8 cellular contexts compared by ENCODE assay signal in the genomic region with DNA sequence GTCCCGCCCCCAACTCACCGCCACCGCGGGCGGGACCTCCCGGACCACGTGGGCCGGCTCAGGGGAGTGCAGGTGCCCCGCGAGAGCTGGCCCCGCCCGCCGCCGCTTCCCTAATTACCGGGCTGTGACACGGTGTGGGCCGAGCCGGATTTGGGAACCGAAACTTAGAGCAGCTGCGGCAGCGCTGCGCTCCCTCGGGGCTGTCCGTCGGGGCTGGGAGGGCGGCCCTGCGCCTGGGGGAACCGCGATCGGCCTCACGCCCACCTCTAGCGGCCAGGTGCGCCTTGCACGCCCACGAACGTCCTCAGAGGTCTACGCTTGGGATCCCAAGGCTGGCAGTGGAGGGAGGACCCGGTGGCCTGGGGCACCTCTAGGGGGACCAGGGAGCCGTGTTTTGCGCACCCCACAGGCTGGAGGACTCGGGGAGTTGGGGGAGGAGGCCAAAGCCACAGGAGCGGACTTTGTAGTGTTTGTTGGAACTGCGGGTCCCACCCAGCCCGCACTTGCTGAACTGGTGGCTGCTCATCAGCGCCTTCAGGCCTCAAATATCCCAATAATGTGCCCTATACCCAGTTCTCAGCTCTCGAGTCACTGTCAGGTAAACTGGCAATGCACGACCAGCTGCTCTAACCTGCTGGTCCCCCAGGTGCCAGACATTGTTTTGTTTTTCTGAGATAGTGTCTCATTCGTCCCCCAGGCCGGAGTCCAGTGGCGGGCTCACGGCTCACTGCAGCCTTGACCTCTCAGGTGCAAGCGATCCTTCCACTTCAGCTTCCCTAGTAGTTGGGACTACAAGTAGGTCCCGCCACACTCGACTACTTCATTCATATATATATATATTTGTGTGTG. TPM values are rescaled to one million over a fixed set of nuclear protein-coding genes. Genes with fewer than 3 reads are reported as not detected.
A peak's percentile ranks its signal among the peaks of the same experiment; 100 is the strongest.
DNase-seq lines count a peak whose midpoint lies in the region; ATAC-seq, FAIRE-seq and TF ChIP-seq lines count a peak whose summit lies in the region.

No MANE protein-coding gene starts in this region.

- peak overlapping the region in 1 of 3 experiments; percentile 88 for H3K4me3 ChIP-seq in endothelial cell of umbilical vein (replicated peaks in 1 of 3; ENCODE audit: insufficient read depth in 1 of 3, low read depth in 1 of 3, low read length in 3 of 3)
- H3K4me3 ChIP-seq in naive thymus-derived CD4-positive, alpha-beta T cell (ENCODE audit: low read length) = peak overlapping the region; percentile 74

- H3K9me3 Mint-ChIP-seq in naive thymus-derived CD4-positive, alpha-beta T cell = no peaks in the 10 kb centered on the region
- H3K9me3 Mint-ChIP-seq in stimulated activated memory B cell treated with anti-CD40 and anti-IgM and Interleukin-4, amounts not matched to agents 10 μg/mL and 1 μg/mL and 100 μg/mL, for 72 hours = no peaks in the 10 kb centered on the region

- peak; percentile 18 for FAIRE-seq in endothelial cell of umbilical vein (lab: Jason Lieb, UNC)

- peak overlapping the region; percentile 17 for H3K4me2 ChIP-seq in endothelial cell of umbilical vein (ENCODE audit: insufficient read depth, low read length)

- intact Hi-C loops in endothelial cell of umbilical vein (cut with micrococcal nuclease) = no loop called here
- intact Hi-C loops in naive thymus-derived CD4-positive, alpha-beta T cell (cut with micrococcal nuclease) = loop anchor here in 1 of 2 donors (2.0 to 5.0 kb wide), 3 partner anchors 18 to 748 kb away; a partner anchor contains a TSS

- peaks cover 38% of the 10 kb centered on the region for H3K79me2 ChIP-seq in endothelial cell of umbilical vein (ENCODE audit: control insufficient read depth, insufficient read depth, low read length)

- no TSS peak for BruUV-seq in endothelial cell of umbilical vein (replicated peaks; lab: Mats Ljungman, UMichigan)

- TF ChIP-seq POLR2A in endothelial cell of umbilical vein (IDR thresholded peaks at IDR 0.05; ENCODE audit: low read depth, low read length) = no peak

- no peaks in the 10 kb centered on the region for H3K9me1 ChIP-seq in endothelial cell of umbilical vein (replicated peaks; ENCODE audit: control insufficient read depth, extremely low read depth, insufficient read depth, low read length)

- H3K9me3 ChIP-seq in endothelial cell of umbilical vein (replicated peaks; ENCODE audit: control insufficient read depth, insufficient read depth, low read length) = no peaks in the 10 kb centered on the region
- no peaks in the 10 kb centered on the region for H3K9me3 ChIP-seq in naive thymus-derived CD4-positive, alpha-beta T cell (ENCODE audit: control insufficient read depth in 2 of 3, low read length in 3 of 3)

- H3K4me3 Mint-ChIP-seq in naive thymus-derived CD4-positive, alpha-beta T cell = peak overlapping the region; percentile 84 to 92 (median 88)
- H3K4me3 Mint-ChIP-seq in stimulated activated memory B cell treated with anti-CD40 and anti-IgM and Interleukin-4, amounts not matched to agents 10 μg/mL and 1 μg/mL and 100 μg/mL, for 72 hours = peak overlapping the region; percentile 72

- H2AFZ ChIP-seq in endothelial cell of umbilical vein (ENCODE audit: low read depth, low read length) = no peak overlapping the region

- H3K27ac ChIP-seq in endothelial cell of umbilical vein (ENCODE audit: insufficient read depth, low read depth, low read length) = no peak overlapping the region
- H3K27ac ChIP-seq in naive thymus-derived CD4-positive, alpha-beta T cell (ENCODE audit: low read depth, low read length) = peak overlapping the region; percentile 81

- peaks cover 20% of the 10 kb centered on the region for H3K4me1 ChIP-seq in endothelial cell of umbilical vein (ENCODE audit: control insufficient read depth, extremely low read depth, insufficient read depth, low read length)
- peaks cover 52 to 65% of the 10 kb centered on the region in 2 donors for H3K4me1 ChIP-seq in naive thymus-derived CD4-positive, alpha-beta T cell (ENCODE audit: control insufficient read depth in 2 of 2, insufficient read depth in 2 of 2, low read length in 2 of 2)

- peak; percentile 58 for DNase-seq in AG08396 (ENCODE audit: low spot score)
- DNase-seq in NCI-H345 (lab: John Stamatoyannopoulos, UW) = peak; percentile 72
- DNase-seq in activated CD8-positive, alpha-beta memory T cell treated with anti-CD3 and anti-CD28 coated beads for 24 hours = peak; percentile 89
- no peak for DNase-seq in endothelial cell of umbilical vein (ENCODE audit: low read depth, low spot score)
- peak; percentile 59 to 86 (median 63) for DNase-seq in naive thymus-derived CD4-positive, alpha-beta T cell

- H3K36me3 Mint-ChIP-seq in naive thymus-derived CD4-positive, alpha-beta T cell = peaks cover 0 to 6% (median 0%) of the 10 kb centered on the region in 5 donors
- H3K36me3 Mint-ChIP-seq in stimulated activated memory B cell treated with anti-CD40 and anti-IgM and Interleukin-4, amounts not matched to agents 10 μg/mL and 1 μg/mL and 100 μg/mL, for 72 hours = no peaks in the 10 kb centered on the region

- POLR2A ChIA-PET in endothelial cell of umbilical vein (lab: Charles Lee) = no interaction called here
- POLR2A ChIA-PET in naive thymus-derived CD4-positive, alpha-beta T cell (lab: Charles Lee) = interaction anchor here (0.6 to 2.2 kb wide), 10 partner anchors 10 to 416 kb away, joined by 3 to 10 read pairs (median 4); a partner anchor contains a TSS

- no peak overlapping the region for H3K9ac ChIP-seq in endothelial cell of umbilical vein (replicated peaks; ENCODE audit: extremely low read depth, insufficient read depth, low read length)

- ATAC-seq in GM18520 (IDR thresholded peaks at IDR 0.05; ENCODE audit: unreplicated experiment) (peak; percentile 59), HG03045 (IDR thresholded peaks at IDR 0.05; ENCODE audit: unreplicated experiment) (peak; percentile 65)
- ATAC-seq in naive thymus-derived CD4-positive, alpha-beta T cell = peak; percentile 75
- ATAC-seq in stimulated activated memory B cell treated with anti-CD40 and anti-IgM and Interleukin-4, amounts not matched to agents 10 μg/mL and 1 μg/mL and 100 μg/mL, for 72 hours = peak; percentile 88

- no peaks in the 10 kb centered on the region for H4K20me1 ChIP-seq in endothelial cell of umbilical vein (replicated peaks; ENCODE audit: control insufficient read depth, extremely low read depth, insufficient read depth, low read length)

- H3K27ac Mint-ChIP-seq in naive thymus-derived CD4-positive, alpha-beta T cell = peak overlapping the region; percentile 89 to 97 (median 95)
- H3K27ac Mint-ChIP-seq in stimulated activated memory B cell treated with anti-CD40 and anti-IgM and Interleukin-4, amounts not matched to agents 10 μg/mL and 1 μg/mL and 100 μg/mL, for 72 hours = peak overlapping the region; percentile 95

- no peaks in the 10 kb centered on the region for H3K27me3 Mint-ChIP-seq in naive thymus-derived CD4-positive, alpha-beta T cell
- H3K27me3 Mint-ChIP-seq in stimulated activated memory B cell treated with anti-CD40 and anti-IgM and Interleukin-4, amounts not matched to agents 10 μg/mL and 1 μg/mL and 100 μg/mL, for 72 hours = no peaks in the 10 kb centered on the region

- H3K27me3 ChIP-seq in endothelial cell of umbilical vein (ENCODE audit: control insufficient read depth in 2 of 2, insufficient read depth in 2 of 2, low read length in 2 of 2) = no peaks in the 10 kb centered on the region
- H3K27me3 ChIP-seq in naive thymus-derived CD4-positive, alpha-beta T cell (ENCODE audit: control insufficient read depth in 2 of 2, insufficient read depth in 2 of 2, low read length in 2 of 2) = no peaks in the 10 kb centered on the region

- dilution Hi-C loops in endothelial cell of umbilical vein (cut with MboI; ENCODE audit: extremely low pct_ligation_motif_present, low sequenced_read_pairs) = no loop called here

- no peaks in the 10 kb centered on the region for H3K36me3 ChIP-seq in endothelial cell of umbilical vein (ENCODE audit: control insufficient read depth in 2 of 2, extremely low read depth in 1 of 2, insufficient read depth in 2 of 2, low read length in 2 of 2)
- no peaks in the 10 kb centered on the region for H3K36me3 ChIP-seq in naive thymus-derived CD4-positive, alpha-beta T cell (ENCODE audit: control insufficient read depth in 2 of 3, insufficient read depth in 3 of 3, low read length in 3 of 3)

- peak; percentile 4 to 24 for TF ChIP-seq CTCF in endothelial cell of umbilical vein (IDR thresholded peaks at IDR 0.05; ENCODE audit: extremely low read depth in 1 of 2, insufficient read depth in 1 of 2, low read depth in 1 of 2, low read length in 2 of 2)

- peaks cover 54 to 68% (median 65%) of the 10 kb centered on the region in 7 donors for H3K4me1 Mint-ChIP-seq in naive thymus-derived CD4-positive, alpha-beta T cell
- H3K4me1 Mint-ChIP-seq in stimulated activated memory B cell treated with anti-CD40 and anti-IgM and Interleukin-4, amounts not matched to agents 10 μg/mL and 1 μg/mL and 100 μg/mL, for 72 hours = peaks cover 76% of the 10 kb centered on the region

- CTCF ChIA-PET in endothelial cell of umbilical vein (lab: Charles Lee) = interaction anchor here (1.8 kb wide), 1 partner anchor 129 kb away, joined by 5 read pairs; no protein-coding TSS in a partner anchor
- CTCF ChIA-PET in naive thymus-derived CD4-positive, alpha-beta T cell (lab: Charles Lee) = interaction anchor here (1.4 to 2.4 kb wide), 3 partner anchors 31 to 130 kb away, joined by 3 to 8 read pairs (median 6); no protein-coding TSS in a partner anchor

RNA-seq across cellular contexts. Expression of a gene that starts 0.8 kb away (rescaled TPM):
- 76.1 and 88.8 TPM in 2 replicates for total RNA-seq in endothelial cell of umbilical vein
- 68.5 and 73.6 TPM in 2 replicates for polyA plus RNA-seq in endothelial cell of umbilical vein
- polyA plus RNA-seq in endothelial cell of umbilical vein (2011; cell fraction: cytosol; rRNA removed) = 58.8 and 63.2 TPM in 2 replicates
- 178 and 182 TPM in 2 replicates for polyA plus RNA-seq in endothelial cell of umbilical vein (2011; cell fraction: nucleus; rRNA removed)
- polyA plus RNA-seq in endothelial cell of umbilical vein (2012) = 41.1 and 47.0 TPM in 2 replicates
- 40.6 and 59.4 TPM in 2 replicates for polyA minus RNA-seq in endothelial cell of umbilical vein
- polyA minus RNA-seq in endothelial cell of umbilical vein (2011; cell fraction: cytosol; rRNA and poly(A)+ RNA removed) = 37.3 TPM
- 20.5 and 33.4 TPM in 2 replicates for polyA minus RNA-seq in endothelial cell of umbilical vein (2011; cell fraction: nucleus; rRNA and poly(A)+ RNA removed)
- 100 to 1,000 TPM in 1 of 5 experiments, 10 to 100 TPM in 4; 45.2 to 115 (median 50.3) TPM for total RNA-seq in naive thymus-derived CD4-positive, alpha-beta T cell
- polyA plus RNA-seq in naive thymus-derived CD4-positive, alpha-beta T cell = 10 to 100 TPM; 14.7 to 24.0 TPM

RNA-seq across cellular contexts. Expression of a gene that starts 54.9 kb away (rescaled TPM):
- 50.4 and 53.6 TPM in 2 replicates for total RNA-seq in endothelial cell of umbilical vein
- 30.7 and 33.5 TPM in 2 replicates for polyA plus RNA-seq in endothelial cell of umbilical vein
- polyA plus RNA-seq in endothelial cell of umbilical vein (2011; cell fraction: cytosol; rRNA removed) = 11.1 and 14.3 TPM in 2 replicates
- 189 and 237 TPM in 2 replicates for polyA plus RNA-seq in endothelial cell of umbilical vein (2011; cell fraction: nucleus; rRNA removed)
- 31.0 and 31.9 TPM in 2 replicates for polyA plus RNA-seq in endothelial cell of umbilical vein (2012)
- 13.8 and 27.1 TPM in 2 replicates for polyA minus RNA-seq in endothelial cell of umbilical vein
- 58.4 TPM for polyA minus RNA-seq in endothelial cell of umbilical vein (2011; cell fraction: cytosol; rRNA and poly(A)+ RNA removed)
- 44.9 and 73.1 TPM in 2 replicates for polyA minus RNA-seq in endothelial cell of umbilical vein (2011; cell fraction: nucleus; rRNA and poly(A)+ RNA removed)
- total RNA-seq in naive thymus-derived CD4-positive, alpha-beta T cell = 100 to 1,000 TPM in 4 of 5 experiments, 10 to 100 TPM in 1; 91.5 to 218 (median 157) TPM
- 10 to 100 TPM in 1 of 2 donors, 1 to 10 TPM in 1; 9.8 to 17.2 TPM for polyA plus RNA-seq in naive thymus-derived CD4-positive, alpha-beta T cell
